ENCODE assay signal across 8 cellular contexts in genomic region chrX:30570505-30570904, GRCh38. TPM values are rescaled to one million over a fixed set of nuclear protein-coding genes. Genes with fewer than 3 reads are reported as not detected.
DNase-seq lines count a peak whose midpoint lies in the region; ATAC-seq, FAIRE-seq and TF ChIP-seq lines count a peak whose summit lies in the region.

No MANE protein-coding gene starts in this region.

- no peaks in the 10 kb centered on the region for H3K9me3 ChIP-seq in endodermal cell (ENCODE audit: control insufficient read depth, low read length)

- H3K27ac Mint-ChIP-seq in endodermal cell = no peak overlapping the region
- no peak overlapping the region for H3K27ac Mint-ChIP-seq in progenitor cell of endocrine pancreas
- no peak overlapping the region for H3K27ac Mint-ChIP-seq in activated T-cell treated with anti-CD3 and anti-CD28 coated beads, Interleukin-2, amount 50 U/mL, for 72 hours

- H3K4me1 Mint-ChIP-seq in endodermal cell (no peaks in the 10 kb centered on the region), progenitor cell of endocrine pancreas (ENCODE audit: low read depth) (no peaks in the 10 kb centered on the region)
- H3K4me1 Mint-ChIP-seq in activated T-cell treated with anti-CD3 and anti-CD28 coated beads, Interleukin-2, amount 50 U/mL, for 72 hours (ENCODE audit: low read depth) = peaks cover 5% of the 10 kb centered on the region

- H3K27me3 Mint-ChIP-seq in endodermal cell (ENCODE audit: insufficient read depth) (no peaks in the 10 kb centered on the region), progenitor cell of endocrine pancreas (no peaks in the 10 kb centered on the region)
- peaks cover 6% of the 10 kb centered on the region for H3K27me3 Mint-ChIP-seq in activated T-cell treated with anti-CD3 and anti-CD28 coated beads, Interleukin-2, amount 50 U/mL, for 72 hours (ENCODE audit: low read depth)

- no peaks in the 10 kb centered on the region for H3K36me3 Mint-ChIP-seq in endodermal cell (ENCODE audit: low read depth)
- H3K36me3 Mint-ChIP-seq in progenitor cell of endocrine pancreas (ENCODE audit: insufficient read depth) = no peaks in the 10 kb centered on the region
- H3K36me3 Mint-ChIP-seq in activated T-cell treated with anti-CD3 and anti-CD28 coated beads, Interleukin-2, amount 50 U/mL, for 72 hours (ENCODE audit: insufficient read depth in 2 of 2) = peaks cover 0 to 5% of the 10 kb centered on the region in 2 donors

- TF ChIP-seq CTCF in endodermal cell (conservative IDR thresholded peaks at IDR 0.05) (peak; percentile 87), progenitor cell of endocrine pancreas (IDR thresholded peaks at IDR 0.05; ENCODE audit: unreplicated experiment) (peak; percentile 87)

- no peaks in the 10 kb centered on the region for H3K36me3 ChIP-seq in endodermal cell (ENCODE audit: control insufficient read depth, insufficient read depth, low read length)

- no peaks in the 10 kb centered on the region for H3K4me1 ChIP-seq in endodermal cell (ENCODE audit: control insufficient read depth, insufficient read depth, low read length)

- DNase-seq in NCI-H1105 (lab: John Stamatoyannopoulos, UW) (peak; percentile 1), endodermal cell (no peak), progenitor cell of endocrine pancreas (ENCODE audit: low spot score, unreplicated experiment) (no peak), NCI-H524 treated with DMSO at 0.1 percent for 48 hours (lab: John Stamatoyannopoulos, UW) (no peak), nucleus accumbens (lab: John Stamatoyannopoulos, UW) (no peak)
- no peak for DNase-seq in activated CD4-positive, alpha-beta T cell treated with anti-CD3 and anti-CD28 coated beads, Interleukin-2, amount 50 U/mL, for 48 hours
- DNase-seq in activated T-cell treated with anti-CD3 and anti-CD28 coated beads, Interleukin-2, amount 50 U/mL, for 72 hours = no peak

- H3K4me3 ChIP-seq in endodermal cell (ENCODE audit: low read length) = no peak overlapping the region

- 100% methylated on average over 1 of the region's 1 CpG; no CpG with 5 or more reads in 1 of the 2 experiments for WGBS in endodermal cell (ENCODE audit: insufficient coverage in 1 of 2, insufficient read length in 1 of 2), 2 experiments

- H3K27ac ChIP-seq in endodermal cell (ENCODE audit: low read depth, low read length) = no peak overlapping the region

- H3K4me3 Mint-ChIP-seq in endodermal cell = no peak overlapping the region
- no peak overlapping the region for H3K4me3 Mint-ChIP-seq in progenitor cell of endocrine pancreas (ENCODE audit: low read depth)
- H3K4me3 Mint-ChIP-seq in activated T-cell treated with anti-CD3 and anti-CD28 coated beads, Interleukin-2, amount 50 U/mL, for 72 hours = no peak overlapping the region

- no peak overlapping the region for H3K9ac ChIP-seq in endodermal cell (ENCODE audit: extremely low read depth, low read length, poor library complexity, severe bottlenecking)

- ATAC-seq in activated T-cell treated with anti-CD3 and anti-CD28 coated beads, Interleukin-2, amount 50 U/mL, for 72 hours (replicated peaks in 1 of 2) = no peak

- peak; percentile 94 for FAIRE-seq in G401.6 (lab: Jason Lieb, UNC)

- H3K9me3 Mint-ChIP-seq in endodermal cell (no peaks in the 10 kb centered on the region), progenitor cell of endocrine pancreas (ENCODE audit: low read depth) (no peaks in the 10 kb centered on the region)
- H3K9me3 Mint-ChIP-seq in activated T-cell treated with anti-CD3 and anti-CD28 coated beads, Interleukin-2, amount 50 U/mL, for 72 hours = no peaks in the 10 kb centered on the region

- H3K27me3 ChIP-seq in endodermal cell (ENCODE audit: control insufficient read depth, insufficient read depth, low read length, poor library complexity, severe bottlenecking) = no peaks in the 10 kb centered on the region

RNA-seq across cellular contexts. Expression of gene TASL, which starts 7.1 kb away (rescaled TPM):
- total RNA-seq in endodermal cell (not detected), progenitor cell of endocrine pancreas (not detected in 2 replicates)
- not detected for polyA plus RNA-seq in endodermal cell (2013, experiment 1 of 2)
- polyA plus RNA-seq in endodermal cell (2013, experiment 2 of 2) = not detected
- 1 to 10 TPM; 2.6 to 3.2 TPM for total RNA-seq in activated T-cell treated with anti-CD3 and anti-CD28 coated beads, Interleukin-2, amount 50 U/mL, for 72 hours
